ENCODE assay signal across 18 cellular contexts in the genomic region with DNA sequence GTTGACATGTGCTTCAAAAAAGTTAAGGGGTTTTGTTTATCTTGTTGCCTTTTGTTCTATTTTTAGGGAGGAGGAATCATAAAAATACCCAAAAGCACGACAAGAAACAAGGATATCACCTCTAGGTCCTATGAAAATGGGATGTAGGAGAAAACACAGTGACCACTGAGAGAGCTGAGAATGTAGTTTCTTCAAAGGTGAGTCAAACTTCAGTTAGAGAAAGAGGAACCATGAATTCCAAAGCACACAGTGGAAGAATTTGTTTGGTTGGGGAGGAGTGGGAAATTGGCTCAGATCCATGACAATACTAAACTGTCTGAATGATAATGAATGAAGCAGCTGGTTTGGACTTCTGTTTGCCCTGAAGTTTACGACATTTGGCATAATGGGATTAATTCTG. TPM values are rescaled to one million over a fixed set of nuclear protein-coding genes. Genes with fewer than 3 reads are reported as not detected.
DNase-seq lines count a peak whose midpoint lies in the region; ATAC-seq and TF ChIP-seq lines count a peak whose summit lies in the region.
"Had no signal": no experiment of that assay in that cellular context is flagged by ENCODE, and none has a peak within 500 bp of the region (broad histone marks: within the 10 kb centered on the region; RNA-seq: fewer than 3 reads in every experiment).

No MANE protein-coding gene starts in this region.

- H3K4me1 ChIP-seq in foreskin keratinocyte (peaks cover 24% of the 10 kb centered on the region), thyroid gland (peaks cover 0 to 8% of the 10 kb centered on the region in 2 donors)

- no peaks in the 10 kb centered on the region for H3K27me3 ChIP-seq in foreskin keratinocyte
- H3K27me3 ChIP-seq in thyroid gland: no peaks in the 10 kb centered on the region
- H3K27me3 ChIP-seq: brain microvascular endothelial cell, neutrophil had no signal

- no peak for TF ChIP-seq POLR2A in thyroid gland (IDR thresholded peaks at IDR 0.05)

- TF ChIP-seq CTCF in GM12865 (IDR thresholded peaks at IDR 0.05; ENCODE audit: insufficient read depth, low read depth, low read length, missing control alignments) (no peak), foreskin keratinocyte (conservative IDR thresholded peaks at IDR 0.05) (no peak), thyroid gland (IDR thresholded peaks at IDR 0.05) (no peak)

- H3K27ac ChIP-seq in foreskin keratinocyte: no peak overlapping the region
- no peak overlapping the region for H3K27ac ChIP-seq in thyroid gland
- H3K27ac ChIP-seq: brain microvascular endothelial cell, neutrophil had no signal

- H3K9me3 ChIP-seq in thyroid gland: no peaks in the 10 kb centered on the region
- H3K9me3 ChIP-seq: neutrophil had no signal

- 63 to 72% methylated on average over 2 of the region's 2 CpGs for WGBS in thyroid gland, 2 donors

- H3K36me3 ChIP-seq in thyroid gland: no peaks in the 10 kb centered on the region
- H3K36me3 ChIP-seq: brain microvascular endothelial cell, neutrophil had no signal

- DNase-seq in GM12865 (ENCODE audit: low read depth) (peak; percentile 33), OCI-M1 (lab: John Stamatoyannopoulos, UW) (peak; percentile 29), foreskin keratinocyte (peak in 1 of 2 donors; percentile 47), NCI-H1694 (lab: John Stamatoyannopoulos, UW) (no peak), thyroid gland (no peak), T-helper 1 cell (no peak)
- DNase-seq: activated CD4-positive, alpha-beta T cell treated with anti-CD3 and anti-CD28 coated beads for 36 hours; activated naive CD4-positive, alpha-beta T cell treated with anti-CD3 and anti-CD28 coated beads for 36 hours; brain microvascular endothelial cell; CD8-positive, alpha-beta memory T cell; kidney; NCI-H1048; NCI-H748 treated with DMSO at 0.1 percent for 48 hours; right cardiac atrium had no signal

- no peak overlapping the region for H3K4me3 ChIP-seq in GM12865 (ENCODE audit: low read depth, low read length)
- no peak overlapping the region for H3K4me3 ChIP-seq in thyroid gland (replicated peaks in 1 of 3)

- ATAC-seq in HG02973 (IDR thresholded peaks at IDR 0.05; ENCODE audit: unreplicated experiment): peak; percentile 37
- peak; percentile 35 for ATAC-seq in foreskin keratinocyte
- ATAC-seq in GM18498 (IDR thresholded peaks at IDR 0.05; ENCODE audit: unreplicated experiment): no peak
- ATAC-seq: activated CD4-positive, alpha-beta T cell treated with anti-CD3 and anti-CD28 coated beads for 36 hours; HepG2; right cardiac atrium had no signal

- intact Hi-C loops in thyroid gland (cut with DNase I): no loop called here

RNA-seq across cellular contexts. Expression of gene FRYL, which starts 19.1 kb away (rescaled TPM):
- total RNA-seq in foreskin keratinocyte (57.3 and 61.7 TPM in 2 replicates), thyroid gland (10 to 100 TPM; 48.7 to 90.4 (median 67.8) TPM)
- 10.6 and 11.9 TPM in 2 replicates for polyA plus RNA-seq in foreskin keratinocyte

RNA-seq across cellular contexts. Expression of gene OCIAD1, which starts 31.7 kb away (rescaled TPM):
- 114 and 119 TPM in 2 replicates for total RNA-seq in foreskin keratinocyte
- 103 and 115 TPM in 2 replicates for polyA plus RNA-seq in foreskin keratinocyte
- 100 to 1,000 TPM; 150 to 273 (median 213) TPM for total RNA-seq in thyroid gland

Comparison
In these comparisons a context has a peak if more than half of its experiments do, and no peak if none do; other contexts are left out.
1. DNase-seq: peak in GM12865 (single experiment) and OCI-M1 (single experiment); none in NCI-H1694 (single experiment), thyroid gland (0 of 2) and T-helper 1 cell (0 of 5).